8 cellular contexts compared by ENCODE assay signal in the genomic region with DNA sequence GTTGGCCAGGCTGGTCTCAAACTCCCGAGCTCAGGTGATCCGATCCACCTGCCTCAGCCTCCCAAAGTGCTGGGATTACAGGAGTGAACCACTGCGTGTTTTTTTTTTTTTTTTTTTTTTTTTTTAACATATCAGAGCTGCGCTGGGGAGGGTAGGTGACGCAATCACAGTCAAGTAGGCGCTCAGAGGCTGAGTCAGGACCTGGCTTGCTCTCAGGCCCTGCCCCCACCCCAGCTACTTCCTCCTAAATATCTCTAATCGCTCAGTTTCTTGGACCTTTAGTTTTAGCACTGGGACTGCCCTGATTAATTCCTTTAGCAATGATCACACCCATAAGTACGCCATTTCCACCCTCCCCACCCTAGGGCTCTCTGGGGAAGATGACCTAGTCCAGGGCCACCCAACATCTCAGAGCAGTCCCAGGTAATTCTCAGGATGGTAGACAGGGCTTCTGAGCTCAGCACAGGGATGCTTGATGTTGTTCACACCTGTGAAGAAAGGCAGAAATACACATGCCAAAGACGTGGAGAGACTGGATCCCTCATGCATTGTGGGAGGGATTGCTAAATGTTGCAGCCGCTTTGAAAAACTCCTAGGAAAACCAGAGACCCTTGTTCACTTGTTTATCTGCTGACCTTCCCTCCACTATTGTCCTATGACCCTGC. TPM values are rescaled to one million over a fixed set of nuclear protein-coding genes. Genes with fewer than 3 reads are reported as not detected.
DNase-seq lines count a peak whose midpoint lies in the region; ATAC-seq, FAIRE-seq and TF ChIP-seq lines count a peak whose summit lies in the region.

No MANE protein-coding gene starts in this region.

- in situ Hi-C loops in HepG2 (cut with HindIII; ENCODE audit: extremely low pct_ligation_motif_present, low pct_unique_long_range_greater_than_20kb): no loop called here

- no peaks in the 10 kb centered on the region for H3K9me3 ChIP-seq in HepG2 (ENCODE audit: low read length)

- H3K4me3 ChIP-seq in HepG2 (replicated peaks in 1 of 3; ENCODE audit: insufficient read depth in 1 of 3, low read depth in 2 of 3, low read length in 3 of 3): no peak overlapping the region

- 11% methylated on average over 6 of the region's 10 CpGs for WGBS in HepG2 (ENCODE audit: low lambda C conversion rate)

- peak; percentile 71 for ATAC-seq in SK-N-SH treated with all-trans-retinoic acid at 6 μM for 48 hours
- no peak for ATAC-seq in HepG2
- no peak for ATAC-seq in stimulated activated naive CD8-positive, alpha-beta T cell treated with anti-CD3 and anti-CD28 coated beads, Interleukin-15, Interleukin-2, amounts not matched to agents 100 U/mL and 50 U/mL, for 24 hours
- no peak for ATAC-seq in HG03025 (IDR thresholded peaks at IDR 0.05; ENCODE audit: low FRiP score, unreplicated experiment)

- H3K27me3 ChIP-seq in HepG2 (ENCODE audit: control insufficient read depth in 1 of 2, insufficient read depth in 2 of 2, low read length in 2 of 2): no peaks in the 10 kb centered on the region

- TF ChIP-seq POLR2A in H54 (IDR thresholded peaks at IDR 0.05; ENCODE audit: low read depth, low read length) (no peak), HepG2 (IDR thresholded peaks at IDR 0.05; ENCODE audit: insufficient read depth in 1 of 2, low read depth in 2 of 2, low read length in 2 of 2) (no peak)

- TF ChIP-seq RAD21 in HepG2 (CRISPR knock-in tag; IDR thresholded peaks at IDR 0.05): no peak

- no peak overlapping the region; the same call in 1 of the 2 replicates for H3K9ac ChIP-seq in HepG2 (ENCODE audit: insufficient read depth, low read depth, low read length)

- no TSS peak for BruUV-seq in HepG2 (replicated peaks; lab: Mats Ljungman, UMichigan)

- H3K79me2 ChIP-seq in HepG2 (ENCODE audit: insufficient read depth, low read length): no peaks in the 10 kb centered on the region

- peaks cover 67% of the 10 kb centered on the region for H3K4me1 ChIP-seq in HepG2 (ENCODE audit: insufficient read depth, low read length)

- no peak for TF ChIP-seq CTCF in HepG2 (CRISPR knock-in tag; IDR thresholded peaks at IDR 0.05)

- TF ChIP-seq EP300 in HepG2 (IDR thresholded peaks at IDR 0.05; ENCODE audit: low read depth in 2 of 2, low read length in 2 of 2): no peak
- TF ChIP-seq EP300 in HepG2 (CRISPR knock-in tag; IDR thresholded peaks at IDR 0.05; ENCODE audit: borderline replicate concordance): no peak

- no peaks in the 10 kb centered on the region for H3K36me3 ChIP-seq in HepG2 (replicated peaks in 1 of 2; ENCODE audit: control insufficient read depth in 1 of 2, insufficient read depth in 2 of 2, low read length in 2 of 2)

- peak; percentile 12 for DNase-seq in H54 (ENCODE audit: insufficient read length, low spot score)
- DNase-seq in amniotic epithelial cell (ENCODE audit: low read depth): peak; percentile 81
- no peak for DNase-seq in HepG2 (ENCODE audit: low spot score)
- peak; percentile 31 for DNase-seq in stimulated activated naive CD8-positive, alpha-beta T cell treated with anti-CD3 and anti-CD28 coated beads, Interleukin-15, Interleukin-2, amounts not matched to agents 100 U/mL and 50 U/mL, for 24 hours
- DNase-seq in cerebellar nuclear complex (lab: John Stamatoyannopoulos, UW): no peak
- DNase-seq in D341Med (ENCODE audit: low spot score): no peak

- H4K20me1 ChIP-seq in HepG2 (ENCODE audit: insufficient read depth, low read length): no peaks in the 10 kb centered on the region

- POLR2A ChIA-PET in HepG2 (lab: Yijun Ruan, JAX): interaction anchor here (1.0 kb wide), 1 partner anchor 51 kb away, joined by 3 read pairs; no protein-coding TSS in a partner anchor

- no peak overlapping the region for H3K27ac ChIP-seq in HepG2 (ENCODE audit: extremely low read length, insufficient read depth, low read length)

- H2AFZ ChIP-seq in HepG2 (ENCODE audit: low read length): no peak overlapping the region

- FAIRE-seq in H54 (lab: Jason Lieb, UNC) (no peak), HepG2 (lab: Jason Lieb, UNC) (peak; percentile 4)

- intact Hi-C loops in HepG2 (cut with micrococcal nuclease; ENCODE audit: unreplicated experiment): loop anchor here (5.0 kb wide), 1 partner anchor 52 kb away; the partner anchor contains the start of gene DDX3X

- H3K4me2 ChIP-seq in HepG2 (ENCODE audit: low read depth, low read length): peak overlapping the region; percentile 18; the same call in 1 of the 2 replicates

- CTCF ChIA-PET in HepG2 (lab: Yijun Ruan, JAX; ENCODE audit: low intra/inter-chr PET ratio, low total read pairs): no interaction called here

TF ChIP-seq in SK-N-SH treated with all-trans-retinoic acid at 6 μM for 48 hours, 23 proteins besides CTCF, POLR2A, EP300 and RAD21 (continues in another document):
- TF ChIP-seq ISL1 (CRISPR knock-in tag; IDR thresholded peaks at IDR 0.05): no peak
- TF ChIP-seq TOX (CRISPR knock-in tag; IDR thresholded peaks at IDR 0.05; ENCODE audit: borderline replicate concordance): no peak
- TF ChIP-seq PATZ1 (CRISPR knock-in tag; IDR thresholded peaks at IDR 0.05; ENCODE audit: borderline replicate concordance): no peak
- no peak for TF ChIP-seq ZNF565 (CRISPR knock-in tag; conservative IDR thresholded peaks at IDR 0.05; ENCODE audit: low read depth)
- TF ChIP-seq ARNTL (CRISPR knock-in tag; IDR thresholded peaks at IDR 0.05; ENCODE audit: borderline replicate concordance, low read depth): no peak
- no peak for TF ChIP-seq ESRRG (CRISPR knock-in tag; IDR thresholded peaks at IDR 0.05)
- no peak for TF ChIP-seq ZC3H10 (CRISPR knock-in tag; IDR thresholded peaks at IDR 0.05)

TF ChIP-seq in HepG2, 621 proteins besides CTCF, POLR2A, EP300 and RAD21 (continues in another document):
- no peak for TF ChIP-seq ZNF451 (CRISPR knock-in tag; IDR thresholded peaks at IDR 0.05)
- TF ChIP-seq ELF3 (CRISPR knock-in tag; IDR thresholded peaks at IDR 0.05): 0 out of 2 replicates have a peak, but pooled peaks have one; percentile 33
- peak; percentile 61 for TF ChIP-seq CEBPG (CRISPR knock-in tag; IDR thresholded peaks at IDR 0.05)
- TF ChIP-seq, protein P1, sequence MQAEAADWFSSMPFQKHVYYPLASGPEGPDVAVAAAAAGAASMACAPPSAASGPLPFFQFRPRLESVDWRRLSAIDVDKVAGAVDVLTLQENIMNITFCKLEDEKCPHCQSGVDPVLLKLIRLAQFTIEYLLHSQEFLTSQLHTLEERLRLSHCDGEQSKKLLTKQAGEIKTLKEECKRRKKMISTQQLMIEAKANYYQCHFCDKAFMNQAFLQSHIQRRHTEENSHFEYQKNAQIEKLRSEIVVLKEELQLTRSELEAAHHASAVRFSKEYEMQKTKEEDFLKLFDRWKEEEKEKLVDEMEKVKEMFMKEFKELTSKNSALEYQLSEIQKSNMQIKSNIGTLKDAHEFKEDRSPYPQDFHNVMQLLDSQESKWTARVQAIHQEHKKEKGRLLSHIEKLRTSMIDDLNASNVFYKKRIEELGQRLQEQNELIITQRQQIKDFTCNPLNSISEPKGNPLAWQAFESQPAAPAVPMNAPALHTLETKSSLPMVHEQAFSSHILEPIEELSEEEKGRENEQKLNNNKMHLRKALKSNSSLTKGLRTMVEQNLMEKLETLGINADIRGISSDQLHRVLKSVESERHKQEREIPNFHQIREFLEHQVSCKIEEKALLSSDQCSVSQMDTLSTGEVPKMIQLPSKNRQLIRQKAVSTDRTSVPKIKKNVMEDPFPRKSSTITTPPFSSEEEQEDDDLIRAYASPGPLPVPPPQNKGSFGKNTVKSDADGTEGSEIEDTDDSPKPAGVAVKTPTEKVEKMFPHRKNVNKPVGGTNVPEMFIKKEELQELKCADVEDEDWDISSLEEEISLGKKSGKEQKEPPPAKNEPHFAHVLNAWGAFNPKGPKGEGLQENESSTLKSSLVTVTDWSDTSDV (CRISPR knock-in tag; IDR thresholded peaks at IDR 0.05): no peak
- TF ChIP-seq THAP7 (CRISPR knock-in tag; IDR thresholded peaks at IDR 0.05): no peak
- TF ChIP-seq ATF4 (CRISPR knock-in tag; IDR thresholded peaks at IDR 0.05): peak in 1 of 2 experiments; percentile 32; a peak in 1 of 4 replicates
- no peak for TF ChIP-seq ZNF768 (CRISPR knock-in tag; IDR thresholded peaks at IDR 0.05)

RNA-seq across cellular contexts. Expression of gene DDX3X, which starts 50.2 kb away (rescaled TPM):
- 239 and 370 TPM in 2 replicates for total RNA-seq in HepG2 (2016; rRNA removed; fragmentation: Illumina TruSeq; extraction: Trizol)
- total RNA-seq in HepG2 (2016; cell fraction: cytosol; rRNA removed; fragmentation: Illumina TruSeq; extraction: Trizol; ENCODE audit: low read depth): 10.9 and 11.5 TPM in 2 replicates
- 250 and 342 TPM in 2 replicates for total RNA-seq in HepG2 (2016; cell fraction: insoluble cytoplasmic fraction; rRNA removed; fragmentation: Illumina TruSeq; extraction: Trizol)
- total RNA-seq in HepG2 (2016; cell fraction: membrane; rRNA removed; fragmentation: Illumina TruSeq; extraction: Trizol): 50.1 and 56.9 TPM in 2 replicates
- 205 and 220 TPM in 2 replicates for total RNA-seq in HepG2 (2016; cell fraction: nucleus; rRNA removed; fragmentation: Illumina TruSeq; extraction: Trizol)
- 53.0 and 53.5 TPM in 2 replicates for polyA plus RNA-seq in HepG2 (2011; rRNA removed)
- polyA plus RNA-seq in HepG2 (2011; cell fraction: cytosol; rRNA removed): 22.8 and 38.5 TPM in 2 replicates
- polyA plus RNA-seq in HepG2 (2011; cell fraction: nucleus; rRNA removed): 46.9 and 70.9 TPM in 2 replicates
- polyA plus RNA-seq in HepG2 (2012): 111 and 117 TPM in 2 replicates
- 3.4 and 4.0 TPM in 2 replicates for polyA plus RNA-seq in HepG2 (2016; cell fraction: cytosol; fragmentation: Illumina TruSeq; extraction: Trizol; ENCODE audit: low read depth)
- 216 and 226 TPM in 2 replicates for polyA plus RNA-seq in HepG2 (2016; cell fraction: insoluble cytoplasmic fraction; fragmentation: Illumina TruSeq; extraction: Trizol; ENCODE audit: low read depth)
- 12.2 and 15.8 TPM in 2 replicates for polyA plus RNA-seq in HepG2 (2016; cell fraction: membrane; fragmentation: Illumina TruSeq; extraction: Trizol; ENCODE audit: low read depth)
- polyA plus RNA-seq in HepG2 (2016; cell fraction: nucleus; fragmentation: Illumina TruSeq; extraction: Trizol; ENCODE audit: insufficient read depth, low read depth): 181 and 195 TPM in 2 replicates
- 87.7 and 227 TPM in 2 replicates for polyA minus RNA-seq in HepG2 (2011; rRNA and poly(A)+ RNA removed; ENCODE audit: low replicate concordance)
- polyA minus RNA-seq in HepG2 (2011; cell fraction: cytosol; rRNA and poly(A)+ RNA removed): 89.6 and 98.9 TPM in 2 replicates
- 324 and 365 TPM in 2 replicates for polyA minus RNA-seq in HepG2 (2011; cell fraction: nucleus; rRNA and poly(A)+ RNA removed)

Comparison
In these comparisons a context has a peak if more than half of its experiments do, and no peak if none do; other contexts are left out.
1. DNase-seq: peak in H54 (single experiment), amniotic epithelial cell (single experiment) and stimulated activated naive CD8-positive, alpha-beta T cell treated with anti-CD3 and anti-CD28 coated beads, Interleukin-15, Interleukin-2, amounts not matched to agents 100 U/mL and 50 U/mL, for 24 hours (single experiment); none in HepG2 (single experiment), cerebellar nuclear complex (0 of 2) and D341Med (single experiment).